ENCODE assay signal across 8 cellular contexts in the genomic region with DNA sequence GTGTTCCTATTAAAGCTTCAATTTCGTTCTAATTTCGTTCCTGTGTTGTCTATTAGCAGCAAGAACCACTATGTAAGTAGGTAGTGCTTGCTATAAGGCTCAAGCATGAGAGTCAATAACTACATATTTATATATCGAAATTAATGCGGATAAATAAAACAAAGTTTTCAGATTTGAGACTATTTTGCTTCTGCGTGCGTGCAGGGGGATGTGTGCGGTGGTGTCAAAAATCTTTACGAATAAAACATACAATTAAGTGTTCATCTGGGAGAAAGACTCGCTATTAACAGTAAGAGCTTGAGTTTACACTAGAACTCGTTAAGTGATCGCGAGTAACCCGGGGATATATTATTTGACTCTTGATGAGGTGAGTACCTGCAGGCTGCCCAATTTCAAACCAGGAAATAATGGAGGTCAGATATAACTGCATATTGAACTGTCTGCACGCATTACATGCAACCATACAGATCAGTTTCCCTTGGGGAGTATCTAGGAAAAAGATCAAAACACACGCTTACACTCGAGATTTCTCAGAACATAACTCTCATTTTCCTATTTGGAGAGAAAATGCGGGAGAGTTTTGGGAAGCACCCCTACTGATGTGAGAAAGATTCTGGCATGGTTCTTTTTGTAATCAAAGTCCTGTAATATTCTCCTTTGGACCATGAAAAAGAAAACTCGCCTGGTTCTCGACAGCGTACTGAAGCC. TPM values are rescaled to one million over a fixed set of nuclear protein-coding genes. Genes with fewer than 3 reads are reported as not detected.
A peak's percentile ranks its signal among the peaks of the same experiment; 100 is the strongest.
DNase-seq lines count a peak whose midpoint lies in the region; ATAC-seq and TF ChIP-seq lines count a peak whose summit lies in the region.

No MANE protein-coding gene starts in this region.

- no peak for TF ChIP-seq CTCF in chondrocyte (IDR thresholded peaks at IDR 0.05)
- TF ChIP-seq CTCF in vagina (IDR thresholded peaks at IDR 0.05) = no peak

- H3K4me1 ChIP-seq in vagina = peaks cover 29% of the 10 kb centered on the region

- ATAC-seq in memory B cell (ENCODE audit: low read depth) (no peak), HG03378 (IDR thresholded peaks at IDR 0.05; ENCODE audit: unreplicated experiment) (no peak)

- peak overlapping the region; percentile 93 for H3K27ac Mint-ChIP-seq in activated naive CD4-positive, alpha-beta T cell treated with anti-CD3 and anti-CD28 coated beads, Interleukin-2, amount 50 U/mL, for 24 hours
- H3K27ac Mint-ChIP-seq in chondrocyte (ENCODE audit: unreplicated experiment) (peak overlapping the region; percentile 93), memory B cell (peak overlapping the region; percentile 99)

- H3K4me3 ChIP-seq in vagina = peak overlapping the region; percentile 86 to 96

- H3K36me3 Mint-ChIP-seq in activated naive CD4-positive, alpha-beta T cell treated with anti-CD3 and anti-CD28 coated beads, Interleukin-2, amount 50 U/mL, for 24 hours = peaks cover 5% of the 10 kb centered on the region
- H3K36me3 Mint-ChIP-seq in chondrocyte (ENCODE audit: low read depth) (peaks cover 7% of the 10 kb centered on the region), memory B cell (peaks cover 7% of the 10 kb centered on the region)

- H3K27me3 Mint-ChIP-seq in activated naive CD4-positive, alpha-beta T cell treated with anti-CD3 and anti-CD28 coated beads, Interleukin-2, amount 50 U/mL, for 24 hours = no peaks in the 10 kb centered on the region
- H3K27me3 Mint-ChIP-seq in chondrocyte (ENCODE audit: low read depth) (no peaks in the 10 kb centered on the region), memory B cell (no peaks in the 10 kb centered on the region)

- peaks cover 0 to 6% of the 10 kb centered on the region in 2 donors for H3K36me3 ChIP-seq in vagina

- no peak for DNase-seq in activated naive CD4-positive, alpha-beta T cell treated with Interleukin-2 at 50 U/mL for 16 hours
- DNase-seq in NCI-H526 treated with DMSO at 0.1 percent for 48 hours (lab: John Stamatoyannopoulos, UW) = peak; percentile 60
- no peak for DNase-seq in chondrocyte (ENCODE audit: low spot score)
- DNase-seq in memory B cell (ENCODE audit: low spot score in 2 of 2) = no peak
- DNase-seq in vagina (ENCODE audit: extremely low spot score in 2 of 2) = no peak
- DNase-seq in activated CD4-positive, alpha-beta T cell treated with anti-CD3 and anti-CD28 coated beads for 48 hours = no peak

- H3K27me3 ChIP-seq in vagina = no peaks in the 10 kb centered on the region

- no peaks in the 10 kb centered on the region for H3K9me3 ChIP-seq in vagina

- H3K27ac ChIP-seq in vagina = peak overlapping the region; percentile 89

- intact Hi-C loops in vagina (cut with DNase I) = no loop called here

- H3K4me3 Mint-ChIP-seq in activated naive CD4-positive, alpha-beta T cell treated with anti-CD3 and anti-CD28 coated beads, Interleukin-2, amount 50 U/mL, for 24 hours = peak overlapping the region; percentile 95
- H3K4me3 Mint-ChIP-seq in chondrocyte (ENCODE audit: unreplicated experiment) (peak overlapping the region; percentile 99), memory B cell (peak overlapping the region; percentile 100)

- H3K4me1 Mint-ChIP-seq in activated naive CD4-positive, alpha-beta T cell treated with anti-CD3 and anti-CD28 coated beads, Interleukin-2, amount 50 U/mL, for 24 hours = peaks cover 57% of the 10 kb centered on the region
- peaks cover 26% of the 10 kb centered on the region for H3K4me1 Mint-ChIP-seq in chondrocyte (ENCODE audit: low read depth)
- H3K4me1 Mint-ChIP-seq in memory B cell = peaks cover 10% of the 10 kb centered on the region

- H3K9me3 Mint-ChIP-seq in activated naive CD4-positive, alpha-beta T cell treated with anti-CD3 and anti-CD28 coated beads, Interleukin-2, amount 50 U/mL, for 24 hours = no peaks in the 10 kb centered on the region
- no peaks in the 10 kb centered on the region for H3K9me3 Mint-ChIP-seq in chondrocyte (ENCODE audit: low read depth)
- no peaks in the 10 kb centered on the region for H3K9me3 Mint-ChIP-seq in memory B cell

- no peak for TF ChIP-seq POLR2A in vagina (IDR thresholded peaks at IDR 0.05)

RNA-seq across cellular contexts. Expression of gene TWF1, which starts 0.8 kb away (rescaled TPM):
- total RNA-seq in chondrocyte (78.3 to 95.3 TPM (median 91.6 TPM) in 3 replicates), vagina (71.0 TPM)

RNA-seq across cellular contexts. Expression of gene TMEM117, which starts 30.6 kb away (rescaled TPM):
- total RNA-seq in chondrocyte (15.5 to 20.0 TPM (median 15.5 TPM) in 3 replicates), vagina (22.1 TPM)

RNA-seq across cellular contexts. Expression of gene IRAK4, which starts 46.6 kb away (rescaled TPM):
- total RNA-seq in chondrocyte (6.5 to 7.5 TPM (median 7.3 TPM) in 3 replicates), vagina (16.9 TPM)

RNA-seq across cellular contexts. Expression of gene PUS7L, which starts 46.7 kb away (rescaled TPM):
- total RNA-seq in chondrocyte (6.9 to 14.1 TPM (median 7.7 TPM) in 3 replicates), vagina (13.0 TPM)
